23 cellular contexts compared by ENCODE assay signal in the genomic region with DNA sequence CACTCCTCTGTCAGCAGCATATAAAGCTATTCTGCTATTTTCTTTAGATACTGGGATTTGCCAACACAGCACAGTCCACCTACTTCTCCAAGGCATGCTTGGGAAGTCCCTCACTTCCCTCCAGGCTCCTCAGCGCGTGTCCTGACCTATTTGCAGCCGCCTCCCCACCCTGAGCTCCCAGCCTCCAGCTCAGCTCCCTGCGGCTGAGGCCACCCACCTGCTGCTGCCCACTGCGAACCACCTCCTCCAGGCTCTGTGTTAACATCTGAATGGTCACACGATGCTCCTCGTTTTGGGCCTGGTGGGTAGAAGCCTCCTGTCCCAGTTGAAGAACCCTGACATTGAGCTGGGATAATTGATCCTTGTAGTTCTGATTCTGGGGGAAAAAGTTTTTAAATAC. TPM values are rescaled to one million over a fixed set of nuclear protein-coding genes. Genes with fewer than 3 reads are reported as not detected.
"Had no signal": no experiment of that assay in that cellular context is flagged by ENCODE, and none has a peak within 500 bp of the region (broad histone marks: within the 10 kb centered on the region; RNA-seq: fewer than 3 reads in every experiment).

No MANE protein-coding gene starts in this region.

- H3K4me1 Mint-ChIP-seq: naive B cell had no signal

- H3K9me3 Mint-ChIP-seq: activated CD4-positive, alpha-beta T cell treated with anti-CD3 and anti-CD28 coated beads, Interleukin-2, amount 10 ng/mL, durations not matched to agents 7 days and 5 days; activated T-cell treated with anti-CD3 and anti-CD28 coated beads, Interleukin-2, amount 50 U/mL, for 24 hours; activated T-helper 2 cell treated with anti-CD3 and anti-CD28 coated beads, Interferon-gamma antibody, Interleukin-2, Interleukin-4, amounts not matched to agents 10 μg/mL and 5 μg/mL and 100 μg/mL, durations not matched to agents 14 hours and 24 hours and 36 hours; naive B cell; stimulated activated memory B cell treated with anti-CD40 and anti-IgM and Interleukin-4, amounts not matched to agents 10 μg/mL and 1 μg/mL and 100 μg/mL, for 72 hours had no signal

- H3K36me3 ChIP-seq: colonic mucosa, transverse colon had no signal

- H3K27me3 Mint-ChIP-seq: activated CD4-positive, alpha-beta T cell treated with anti-CD3 and anti-CD28 coated beads, Interleukin-2, amount 10 ng/mL, durations not matched to agents 7 days and 5 days; activated naive CD8-positive, alpha-beta T cell; activated T-cell treated with anti-CD3 and anti-CD28 coated beads, Interleukin-2, amount 50 U/mL, for 24 hours had no signal

- H3K36me3 Mint-ChIP-seq: activated naive CD8-positive, alpha-beta T cell; naive B cell; stimulated activated memory B cell treated with anti-CD40 and anti-IgM and Interleukin-4, amounts not matched to agents 10 μg/mL and 1 μg/mL and 100 μg/mL, for 72 hours had no signal

- H3K9me3 ChIP-seq: adrenal gland, ascending aorta, colonic mucosa, lower lobe of right lung, prostate gland, transverse colon had no signal

- H3K27ac ChIP-seq: adrenal gland, ascending aorta, brain microvascular endothelial cell, colonic mucosa, lower lobe of right lung, prostate gland, transverse colon, VCaP had no signal

- H3K27ac Mint-ChIP-seq: activated CD4-positive, alpha-beta T cell treated with anti-CD3 and anti-CD28 coated beads, Interleukin-2, amount 10 ng/mL, durations not matched to agents 7 days and 5 days; activated naive CD8-positive, alpha-beta T cell; activated T-cell treated with anti-CD3 and anti-CD28 coated beads, Interleukin-2, amount 50 U/mL, for 24 hours; activated T-helper 2 cell treated with anti-CD3 and anti-CD28 coated beads, Interferon-gamma antibody, Interleukin-2, Interleukin-4, amounts not matched to agents 10 μg/mL and 5 μg/mL and 100 μg/mL, durations not matched to agents 14 hours and 24 hours and 36 hours; stimulated activated memory B cell treated with anti-CD40 and anti-IgM and Interleukin-4, amounts not matched to agents 10 μg/mL and 1 μg/mL and 100 μg/mL, for 72 hours had no signal

- H3K4me3 Mint-ChIP-seq: activated CD4-positive, alpha-beta T cell treated with anti-CD3 and anti-CD28 coated beads, Interleukin-2, amount 10 ng/mL, durations not matched to agents 7 days and 5 days; activated naive CD8-positive, alpha-beta T cell; activated T-cell treated with anti-CD3 and anti-CD28 coated beads, Interleukin-2, amount 50 U/mL, for 24 hours; naive B cell; stimulated activated memory B cell treated with anti-CD40 and anti-IgM and Interleukin-4, amounts not matched to agents 10 μg/mL and 1 μg/mL and 100 μg/mL, for 72 hours had no signal

- DNase-seq: activated CD4-positive, alpha-beta T cell treated with anti-CD3 and anti-CD28 coated beads, Interleukin-2, amount 10 ng/mL, durations not matched to agents 7 days and 5 days; activated naive CD4-positive, alpha-beta T cell; activated T-cell treated with anti-CD3 and anti-CD28 coated beads, Interleukin-2, amount 50 U/mL, for 24 hours; brain microvascular endothelial cell; central memory CD4-positive, alpha-beta T cell; colonic mucosa; lower lobe of right lung; mesendoderm; naive B cell; stimulated activated CD4-positive, alpha-beta T cell treated with anti-CD3 and anti-CD28 coated beads, Interleukin-2, amount 100 ng/mL, for 24 hours; T-helper 2 cell; transverse colon had no signal

- H3K27me3 ChIP-seq: adrenal gland, ascending aorta, brain microvascular endothelial cell, colonic mucosa, transverse colon had no signal

- ATAC-seq: activated CD4-positive, CD25-positive, alpha-beta regulatory T cell treated with anti-CD3 and anti-CD28 coated beads, Interleukin-2, amount 50 U/mL, for 24 hours; lower lobe of right lung; stimulated activated memory B cell treated with anti-CD40 and anti-IgM and Interleukin-4, amounts not matched to agents 10 μg/mL and 1 μg/mL and 100 μg/mL, for 72 hours had no signal

- H3K4me1 ChIP-seq: adrenal gland, ascending aorta, colonic mucosa, lower lobe of right lung, prostate gland, transverse colon had no signal

- H3K4me3 ChIP-seq: adrenal gland, ascending aorta, colonic mucosa, lower lobe of right lung, prostate gland, skin epidermis, transverse colon had no signal

- FAIRE-seq: keratinocyte, urothelium cell line had no signal

RNA-seq across cellular contexts. Expression of a gene that starts 54.7 kb away (rescaled TPM):
- total RNA-seq: ascending aorta had no signal
